Comparison of ENCODE assay signal across 15 cellular contexts in genomic region chr4:124890522-124890921, GRCh38.
"Had no signal": no experiment of that assay in that cellular context is flagged by ENCODE, and none has a peak within 500 bp of the region (broad histone marks: within the 10 kb centered on the region; RNA-seq: fewer than 3 reads in every experiment).

No MANE protein-coding gene starts in this region.

- DNase-seq: activated CD4-positive, alpha-beta T cell treated with anti-CD3 and anti-CD28 coated beads for 4 hours; activated naive CD4-positive, alpha-beta T cell treated with anti-CD3 and anti-CD28 coated beads for 36 hours; dermis blood vessel endothelial cell; hypothalamus; left cardiac atrium; lower lobe of right lung; stimulated activated CD4-positive, alpha-beta T cell treated with anti-CD3 and anti-CD28 coated beads, Interleukin-12 subunit alpha, Interleukin-12 subunit beta, amount 100 ng/mL, for 4 hours; stimulated activated CD4-positive, alpha-beta T cell treated with anti-CD3 and anti-CD28 coated beads, Interleukin-4, amount 100 ng/mL, for 1 hour; stimulated activated CD8-positive, alpha-beta memory T cell treated with anti-CD3 and anti-CD28 coated beads, Interleukin-4, amount 100 ng/mL, for 48 hours; stimulated activated naive CD8-positive, alpha-beta T cell treated with anti-CD3 and anti-CD28 coated beads, Interleukin-15, Interleukin-2, amounts not matched to agents 100 U/mL and 50 U/mL, for 24 hours; upper lobe of right lung had no signal

- ATAC-seq: left cardiac atrium; lower lobe of right lung; sciatic nerve; stimulated activated naive CD8-positive, alpha-beta T cell treated with anti-CD3 and anti-CD28 coated beads, Interleukin-15, Interleukin-2, amounts not matched to agents 100 U/mL and 50 U/mL, for 24 hours; upper lobe of right lung had no signal

- H3K4me1 Mint-ChIP-seq: mesothelial cell of epicardium, neural crest cell had no signal

- H3K27me3 ChIP-seq: upper lobe of right lung had no signal

- H3K9me3 Mint-ChIP-seq: activated naive CD4-positive, alpha-beta T cell treated with anti-CD3 and anti-CD28 coated beads for 36 hours; T-helper 1 cell treated with Interleukin-12 subunit alpha and Interleukin-12 subunit beta and Interleukin-4 antibody, amounts not matched to agents 30 μg/mL and 1 μg/mL, for 36 hours had no signal

- H3K27ac Mint-ChIP-seq: activated naive CD4-positive, alpha-beta T cell treated with anti-CD3 and anti-CD28 coated beads for 36 hours; mesothelial cell of epicardium; T-helper 1 cell treated with Interleukin-12 subunit alpha and Interleukin-12 subunit beta and Interleukin-4 antibody, amounts not matched to agents 30 μg/mL and 1 μg/mL, for 36 hours had no signal

- H3K4me3 ChIP-seq: lower lobe of right lung, upper lobe of right lung had no signal

- H3K36me3 ChIP-seq: lower lobe of right lung, upper lobe of right lung had no signal

- H3K4me3 Mint-ChIP-seq: activated naive CD4-positive, alpha-beta T cell treated with anti-CD3 and anti-CD28 coated beads for 36 hours; mesothelial cell of epicardium; neural crest cell; T-helper 1 cell treated with Interleukin-12 subunit alpha and Interleukin-12 subunit beta and Interleukin-4 antibody, amounts not matched to agents 30 μg/mL and 1 μg/mL, for 36 hours had no signal

- H3K36me3 Mint-ChIP-seq: mesothelial cell of epicardium had no signal
